ENCODE assay signal across 28 cellular contexts in genomic region chr5:75020016-75020656, GRCh38. TPM values are rescaled to one million over a fixed set of nuclear protein-coding genes. Genes with fewer than 3 reads are reported as not detected.
DNase-seq lines count a peak whose midpoint lies in the region; ATAC-seq, FAIRE-seq and TF ChIP-seq lines count a peak whose summit lies in the region.
"Had no signal": no experiment of that assay in that cellular context is flagged by ENCODE, and none has a peak within 500 bp of the region (broad histone marks: within the 10 kb centered on the region; RNA-seq: fewer than 3 reads in every experiment).

No MANE protein-coding gene starts in this region.

- H3K4me3 ChIP-seq in A549: no peak overlapping the region
- no peak overlapping the region for H3K4me3 ChIP-seq in body of pancreas
- no peak overlapping the region for H3K4me3 ChIP-seq in gastrocnemius medialis

- H3K27me3 ChIP-seq in body of pancreas: no peaks in the 10 kb centered on the region
- H3K27me3 ChIP-seq in gastrocnemius medialis: no peaks in the 10 kb centered on the region

- no peaks in the 10 kb centered on the region for H3K9me3 Mint-ChIP-seq in type B pancreatic cell
- H3K9me3 Mint-ChIP-seq: activated CD4-positive, alpha-beta memory T cell treated with anti-CD3 and anti-CD28 coated beads, Interleukin-2, amount 10 ng/mL, durations not matched to agents 7 days and 5 days; activated naive CD8-positive, alpha-beta T cell treated with anti-CD3 and anti-CD28 coated beads, Interleukin-2, amount 50 U/mL, for 24 hours; endodermal cell; natural killer cell treated with Interleukin-12 subunit alpha and Interleukin-12 subunit beta and Interleukin-15 and Interleukin-18, amount 100 ng/mL, for 72 hours; stimulated activated memory B cell treated with anti-CD40 and anti-IgM and Interleukin-4, amounts not matched to agents 10 μg/mL and 1 μg/mL and 100 μg/mL, for 72 hours had no signal

- no peak for TF ChIP-seq EP300 in A549 (IDR thresholded peaks at IDR 0.05)

- no peaks in the 10 kb centered on the region for H3K4me1 Mint-ChIP-seq in type B pancreatic cell (ENCODE audit: unreplicated experiment)
- H3K4me1 Mint-ChIP-seq: stimulated activated memory B cell treated with anti-CD40 and anti-IgM and Interleukin-4, amounts not matched to agents 10 μg/mL and 1 μg/mL and 100 μg/mL, for 72 hours had no signal

- H3K4me2 ChIP-seq in A549: no peak overlapping the region

- no peak for DNase-seq in A549 (ENCODE audit: low read depth in 1 of 2, low spot score in 1 of 2)
- peak; percentile 26 for DNase-seq in HT-29 (ENCODE audit: low spot score)
- DNase-seq in body of pancreas: peak; percentile 41 to 71 (median 55)
- DNase-seq in myocyte (ENCODE audit: low read depth): peak; percentile 78
- DNase-seq in cerebellar nuclear complex (lab: John Stamatoyannopoulos, UW): no peak
- no peak for DNase-seq in NCI-H1417 (lab: John Stamatoyannopoulos, UW)
- no peak for DNase-seq in gastrocnemius medialis
- DNase-seq in type B pancreatic cell (ENCODE audit: extremely low spot score, unreplicated experiment): no peak
- DNase-seq: activated CD4-positive, alpha-beta memory T cell treated with anti-CD3 and anti-CD28 coated beads, Interleukin-2, amount 10 ng/mL, durations not matched to agents 7 days and 5 days; activated CD8-positive, alpha-beta memory T cell treated with anti-CD3 and anti-CD28 coated beads, Interleukin-2, amount 50 U/mL, for 4 hours; activated naive CD4-positive, alpha-beta T cell; activated naive CD8-positive, alpha-beta T cell treated with anti-CD3 and anti-CD28 coated beads, Interleukin-2, amount 50 U/mL, for 24 hours; caudate nucleus; dermis blood vessel endothelial cell; EL; endodermal cell; head of caudate nucleus; NCI-H1694 treated with DMSO at 0.1 percent for 48 hours; NCI-H2171 treated with DMSO at 0.1 percent for 48 hours; NCI-H510A treated with DMSO at 0.1 percent for 48 hours; Right ventricle myocardium superior had no signal

- TF ChIP-seq CTCF in A549 (IDR thresholded peaks at IDR 0.05) (no peak), body of pancreas (IDR thresholded peaks at IDR 0.05) (no peak), gastrocnemius medialis (IDR thresholded peaks at IDR 0.05 in 4 of 5, conservative IDR thresholded peaks at IDR 0.05 in 1 of 5) (no peak), type B pancreatic cell (conservative IDR thresholded peaks at IDR 0.05) (no peak)

- no peak overlapping the region for H3K27ac Mint-ChIP-seq in type B pancreatic cell
- H3K27ac Mint-ChIP-seq: activated CD4-positive, alpha-beta memory T cell treated with anti-CD3 and anti-CD28 coated beads, Interleukin-2, amount 10 ng/mL, durations not matched to agents 7 days and 5 days; activated naive CD8-positive, alpha-beta T cell treated with anti-CD3 and anti-CD28 coated beads, Interleukin-2, amount 50 U/mL, for 24 hours; endodermal cell; natural killer cell treated with Interleukin-12 subunit alpha and Interleukin-12 subunit beta and Interleukin-15 and Interleukin-18, amount 100 ng/mL, for 72 hours; stimulated activated memory B cell treated with anti-CD40 and anti-IgM and Interleukin-4, amounts not matched to agents 10 μg/mL and 1 μg/mL and 100 μg/mL, for 72 hours had no signal

- FAIRE-seq in A549 (lab: Jason Lieb, UNC): no peak
- FAIRE-seq: GM18507, GM19239, keratinocyte had no signal

- no peak overlapping the region for H3K27ac ChIP-seq in A549
- peak overlapping the region; percentile 10 to 75 (median 55) for H3K27ac ChIP-seq in body of pancreas
- no peak overlapping the region for H3K27ac ChIP-seq in gastrocnemius medialis

- TF ChIP-seq RAD21 in A549 (conservative IDR thresholded peaks at IDR 0.05 in 1 of 2, IDR thresholded peaks at IDR 0.05 in 1 of 2): no peak

- H3K4me1 ChIP-seq in A549: no peaks in the 10 kb centered on the region
- peaks cover 32% of the 10 kb centered on the region for H3K4me1 ChIP-seq in body of pancreas
- no peaks in the 10 kb centered on the region for H3K4me1 ChIP-seq in gastrocnemius medialis

- POLR2A ChIA-PET in A549 (lab: Yijun Ruan, JAX): no interaction called here

- intact Hi-C loops in body of pancreas (cut with DNase I): no loop called here
- intact Hi-C loops in gastrocnemius medialis (cut with DNase I; ENCODE audit: low total_unique reads): no loop called here

- TF ChIP-seq POLR2A in A549 (IDR thresholded peaks at IDR 0.05; ENCODE audit: low read length) (no peak), body of pancreas (IDR thresholded peaks at IDR 0.05) (no peak), gastrocnemius medialis (IDR thresholded peaks at IDR 0.05) (no peak)

- in situ Hi-C loops in gastrocnemius medialis (cut with MboI; ENCODE audit: low sequenced_read_pairs in 4 of 4): no loop called here

- H3K36me3 Mint-ChIP-seq in type B pancreatic cell: no peaks in the 10 kb centered on the region
- H3K36me3 Mint-ChIP-seq: natural killer cell treated with Interleukin-12 subunit alpha and Interleukin-12 subunit beta and Interleukin-15 and Interleukin-18, amount 100 ng/mL, for 72 hours; stimulated activated memory B cell treated with anti-CD40 and anti-IgM and Interleukin-4, amounts not matched to agents 10 μg/mL and 1 μg/mL and 100 μg/mL, for 72 hours had no signal

- ATAC-seq in A549 (no peak; a peak in 2 of 6 replicates), body of pancreas (peak; percentile 63), gastrocnemius medialis (no peak)
- ATAC-seq: activated CD4-positive, CD25-positive, alpha-beta regulatory T cell treated with anti-CD3 and anti-CD28 coated beads, Interleukin-2, amount 50 U/mL, for 24 hours; activated naive CD8-positive, alpha-beta T cell treated with anti-CD3 and anti-CD28 coated beads, Interleukin-2, amount 50 U/mL, for 24 hours; SK-N-SH treated with all-trans-retinoic acid at 6 μM for 48 hours; stimulated activated memory B cell treated with anti-CD40 and anti-IgM and Interleukin-4, amounts not matched to agents 10 μg/mL and 1 μg/mL and 100 μg/mL, for 72 hours had no signal

- no peak overlapping the region for H3K4me3 Mint-ChIP-seq in type B pancreatic cell
- H3K4me3 Mint-ChIP-seq: activated CD4-positive, alpha-beta memory T cell treated with anti-CD3 and anti-CD28 coated beads, Interleukin-2, amount 10 ng/mL, durations not matched to agents 7 days and 5 days; activated naive CD8-positive, alpha-beta T cell treated with anti-CD3 and anti-CD28 coated beads, Interleukin-2, amount 50 U/mL, for 24 hours; endodermal cell; natural killer cell treated with Interleukin-12 subunit alpha and Interleukin-12 subunit beta and Interleukin-15 and Interleukin-18, amount 100 ng/mL, for 72 hours; stimulated activated memory B cell treated with anti-CD40 and anti-IgM and Interleukin-4, amounts not matched to agents 10 μg/mL and 1 μg/mL and 100 μg/mL, for 72 hours had no signal

- CTCF ChIA-PET in A549 (lab: Yijun Ruan, JAX): interaction anchor here (0.5 kb wide), 1 partner anchor 24 kb away, joined by 4 read pairs; no protein-coding TSS in a partner anchor

- H3K27me3 Mint-ChIP-seq in type B pancreatic cell: no peaks in the 10 kb centered on the region
- H3K27me3 Mint-ChIP-seq: activated CD4-positive, alpha-beta memory T cell treated with anti-CD3 and anti-CD28 coated beads, Interleukin-2, amount 10 ng/mL, durations not matched to agents 7 days and 5 days; activated naive CD8-positive, alpha-beta T cell treated with anti-CD3 and anti-CD28 coated beads, Interleukin-2, amount 50 U/mL, for 24 hours had no signal

- WGBS in A549 (ENCODE audit: missing lambda C conversion rate): 72% methylated on average over 10 of the region's 10 CpGs
- 36 to 55% methylated on average over 8 to 10 of the region's 10 CpGs for WGBS in body of pancreas, 2 donors

- no peaks in the 10 kb centered on the region for H3K36me3 ChIP-seq in body of pancreas (replicated peaks in 1 of 2; ENCODE audit: insufficient read depth in 1 of 2, low read depth in 2 of 2)
- no peaks in the 10 kb centered on the region for H3K36me3 ChIP-seq in gastrocnemius medialis

- H3K9me3 ChIP-seq in A549 (no peaks in the 10 kb centered on the region), body of pancreas (no peaks in the 10 kb centered on the region), gastrocnemius medialis (no peaks in the 10 kb centered on the region)

TF ChIP-seq in A549, 52 proteins besides CTCF, POLR2A, EP300 and RAD21:
- TF ChIP-seq MAFK (IDR thresholded peaks at IDR 0.05; ENCODE audit: partially characterized antibody): peak; percentile 4
- TF ChIP-seq MAZ (IDR thresholded peaks at IDR 0.05; ENCODE audit: borderline replicate concordance, low read depth, low read length): no peak
TF ChIP-seq in A549: peak in this region for 1.

RNA-seq across cellular contexts. Expression of gene GCNT4, which starts 32.2 kb away (rescaled TPM):
- polyA plus RNA-seq in A549 (2011; rRNA removed) (0.34 and 0.39 TPM in 2 replicates), A549 (2017; fragmentation: RNase III; extraction: RNeasy Plus Mini Kit Qiagen cat#74134 plus additional on column Dnase treatment) (0.25 to 0.28 TPM (median 0.28 TPM) in 3 replicates)
- 0.03 and 0.04 TPM in 2 replicates for polyA plus RNA-seq in A549 (2012; cell fraction: cytosol; rRNA removed)
- polyA plus RNA-seq in A549 (2012; cell fraction: nucleus; rRNA removed): 0.01 and 0.06 TPM in 2 replicates
- polyA minus RNA-seq in A549 (2011; rRNA and poly(A)+ RNA removed): 0.17 and 0.24 TPM in 2 replicates
- total RNA-seq in HT-29 (2014; rRNA removed; shearing (Covaris generic)): not detected in 2 replicates
- total RNA-seq in body of pancreas (1 to 10 TPM; 3.3 to 4.2 TPM), myocyte (0.35 and 0.47 TPM in 2 replicates), gastrocnemius medialis (1 to 10 TPM; 1.1 to 2.8 (median 1.7) TPM), type B pancreatic cell (ENCODE audit: low replicate concordance) (7.1 and 8.3 TPM in 2 replicates)
- polyA plus RNA-seq in myocyte (2012): 0.06 TPM

Comparison
In these comparisons a context has a peak if more than half of its experiments do, and no peak if none do; other contexts are left out.
1. DNase-seq: peak in HT-29 (single experiment), body of pancreas (4 of 4) and myocyte (single experiment); none in A549 (0 of 2), cerebellar nuclear complex (0 of 2), NCI-H1417 (0 of 3), gastrocnemius medialis (0 of 2) and type B pancreatic cell (single experiment).
2. H3K27ac ChIP-seq: peak in body of pancreas (4 of 4); none in A549 (0 of 2) and gastrocnemius medialis (0 of 4).